In genomic region chr2:15846626-15847025, GRCh38 we compare ENCODE assay signal across 15 cellular contexts.
A peak's percentile ranks its signal among the peaks of the same experiment; 100 is the strongest.
DNase-seq lines count a peak whose midpoint lies in the region; ATAC-seq and TF ChIP-seq lines count a peak whose summit lies in the region.
"Had no signal": no experiment of that assay in that cellular context is flagged by ENCODE, and none has a peak within 500 bp of the region (broad histone marks: within the 10 kb centered on the region; RNA-seq: fewer than 3 reads in every experiment).

No MANE protein-coding gene starts in this region.

- DNase-seq in right atrium auricular region (ENCODE audit: low spot score), result peak; percentile 9
- no peak for DNase-seq in left ventricle myocardium inferior
- DNase-seq in dorsolateral prefrontal cortex, result peak in 6 of 10 donors; percentile 32 to 83 (median 45)
- DNase-seq in pons (ENCODE audit: low spot score), result peak; percentile 24
- DNase-seq in T-helper 1 cell, result no peak
- DNase-seq: 8988T; AML-193; CD4-positive, CD25-positive, alpha-beta regulatory T cell; DMS53; GM23248; KBM-7 had no signal

- intact Hi-C loops in left ventricle myocardium inferior (cut with micrococcal nuclease), result no loop called here
- intact Hi-C loops in dorsolateral prefrontal cortex (cut with DNase I), result no loop called here

- ATAC-seq in GM21619 (IDR thresholded peaks at IDR 0.05; ENCODE audit: unreplicated experiment) (no peak), HG03175 (IDR thresholded peaks at IDR 0.05; ENCODE audit: unreplicated experiment) (no peak)

- no peaks in the 10 kb centered on the region for H3K27me3 ChIP-seq in right atrium auricular region
- H3K27me3 ChIP-seq in left ventricle myocardium inferior (ENCODE audit: low read depth), result no peaks in the 10 kb centered on the region
- H3K27me3 ChIP-seq in dorsolateral prefrontal cortex, result no peaks in the 10 kb centered on the region
- H3K27me3 ChIP-seq: BLaER1 treated with 17β-estradiol and CSF1 and Interleukin-3, amounts not matched to agents 10 nM and 100 nM had no signal

- H3K27ac ChIP-seq in right atrium auricular region (no peak overlapping the region), left ventricle myocardium inferior (replicated peaks) (no peak overlapping the region), dorsolateral prefrontal cortex (peak overlapping the region in 2 of 59 donors; percentile 27 to 46)
- H3K27ac ChIP-seq: BLaER1 treated with 17β-estradiol and CSF1 and Interleukin-3, amounts not matched to agents 10 nM and 100 nM; GM23248; HL-60 had no signal

- no peaks in the 10 kb centered on the region for H3K9me3 ChIP-seq in right atrium auricular region
- H3K9me3 ChIP-seq in left ventricle myocardium inferior (replicated peaks), result peaks cover 8% of the 10 kb centered on the region

- H3K36me3 ChIP-seq in right atrium auricular region (no peaks in the 10 kb centered on the region), left ventricle myocardium inferior (no peaks in the 10 kb centered on the region)
- H3K36me3 ChIP-seq: BLaER1 treated with 17β-estradiol and CSF1 and Interleukin-3, amounts not matched to agents 10 nM and 100 nM had no signal

- TF ChIP-seq CTCF in right atrium auricular region (IDR thresholded peaks at IDR 0.05) (no peak), left ventricle myocardium inferior (IDR thresholded peaks at IDR 0.05; ENCODE audit: borderline replicate concordance) (no peak), dorsolateral prefrontal cortex (IDR thresholded peaks at IDR 0.05 in 54 of 56, conservative IDR thresholded peaks at IDR 0.05 in 2 of 56; ENCODE audit: low read depth in 1 of 56, partially characterized antibody in 56 of 56) (no peak)

- no peaks in the 10 kb centered on the region for H3K4me1 ChIP-seq in right atrium auricular region
- no peaks in the 10 kb centered on the region for H3K4me1 ChIP-seq in left ventricle myocardium inferior
- H3K4me1 ChIP-seq: BLaER1 treated with 17β-estradiol and CSF1 and Interleukin-3, amounts not matched to agents 10 nM and 100 nM had no signal

- H3K4me3 ChIP-seq in right atrium auricular region, result no peak overlapping the region
- H3K4me3 ChIP-seq in left ventricle myocardium inferior, result no peak overlapping the region
- H3K4me3 ChIP-seq in dorsolateral prefrontal cortex, result no peak overlapping the region
- H3K4me3 ChIP-seq: BLaER1 treated with 17β-estradiol and CSF1 and Interleukin-3, amounts not matched to agents 10 nM and 100 nM; GM23248 had no signal

Comparison
In these comparisons a context has a peak if more than half of its experiments do, and no peak if none do; other contexts are left out.
1. DNase-seq: peak in right atrium auricular region (single experiment), dorsolateral prefrontal cortex (6 of 10) and pons (single experiment); none in left ventricle myocardium inferior (single experiment) and T-helper 1 cell (0 of 5).